In the genomic region with DNA sequence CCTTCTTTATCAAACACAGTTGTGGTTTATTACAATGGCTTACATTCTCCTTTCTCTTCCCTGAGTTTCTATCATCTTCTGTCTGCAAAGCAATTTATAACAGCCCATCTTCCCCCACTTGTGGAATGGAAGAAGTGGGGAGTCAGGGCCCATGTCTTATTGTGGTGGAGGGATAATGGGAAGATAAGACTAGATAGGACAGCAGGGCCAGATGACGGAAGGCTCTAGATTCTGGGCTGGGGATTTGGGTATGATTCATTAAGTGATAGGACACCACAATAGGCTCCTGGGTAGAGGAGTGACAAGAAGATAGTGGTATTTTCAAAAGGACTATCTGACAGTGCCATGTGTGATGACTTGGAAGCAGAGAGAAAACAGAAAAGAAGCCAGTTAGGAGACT, we compare ENCODE assay signal across 2 cellular contexts.
TF ChIP-seq lines count a peak whose summit lies in the region.

No MANE protein-coding gene starts in this region.

TF ChIP-seq in liver, 16 proteins besides CTCF, POLR2A, EP300 and RAD21:
- TF ChIP-seq, protein P1, sequence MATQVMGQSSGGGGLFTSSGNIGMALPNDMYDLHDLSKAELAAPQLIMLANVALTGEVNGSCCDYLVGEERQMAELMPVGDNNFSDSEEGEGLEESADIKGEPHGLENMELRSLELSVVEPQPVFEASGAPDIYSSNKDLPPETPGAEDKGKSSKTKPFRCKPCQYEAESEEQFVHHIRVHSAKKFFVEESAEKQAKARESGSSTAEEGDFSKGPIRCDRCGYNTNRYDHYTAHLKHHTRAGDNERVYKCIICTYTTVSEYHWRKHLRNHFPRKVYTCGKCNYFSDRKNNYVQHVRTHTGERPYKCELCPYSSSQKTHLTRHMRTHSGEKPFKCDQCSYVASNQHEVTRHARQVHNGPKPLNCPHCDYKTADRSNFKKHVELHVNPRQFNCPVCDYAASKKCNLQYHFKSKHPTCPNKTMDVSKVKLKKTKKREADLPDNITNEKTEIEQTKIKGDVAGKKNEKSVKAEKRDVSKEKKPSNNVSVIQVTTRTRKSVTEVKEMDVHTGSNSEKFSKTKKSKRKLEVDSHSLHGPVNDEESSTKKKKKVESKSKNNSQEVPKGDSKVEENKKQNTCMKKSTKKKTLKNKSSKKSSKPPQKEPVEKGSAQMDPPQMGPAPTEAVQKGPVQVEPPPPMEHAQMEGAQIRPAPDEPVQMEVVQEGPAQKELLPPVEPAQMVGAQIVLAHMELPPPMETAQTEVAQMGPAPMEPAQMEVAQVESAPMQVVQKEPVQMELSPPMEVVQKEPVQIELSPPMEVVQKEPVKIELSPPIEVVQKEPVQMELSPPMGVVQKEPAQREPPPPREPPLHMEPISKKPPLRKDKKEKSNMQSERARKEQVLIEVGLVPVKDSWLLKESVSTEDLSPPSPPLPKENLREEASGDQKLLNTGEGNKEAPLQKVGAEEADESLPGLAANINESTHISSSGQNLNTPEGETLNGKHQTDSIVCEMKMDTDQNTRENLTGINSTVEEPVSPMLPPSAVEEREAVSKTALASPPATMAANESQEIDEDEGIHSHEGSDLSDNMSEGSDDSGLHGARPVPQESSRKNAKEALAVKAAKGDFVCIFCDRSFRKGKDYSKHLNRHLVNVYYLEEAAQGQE (IDR thresholded peaks at IDR 0.05) = no peak
- peak; percentile 2 for TF ChIP-seq FOXA1 (IDR thresholded peaks at IDR 0.05)

TF ChIP-seq in HepG2, 621 proteins besides CTCF, POLR2A, EP300 and RAD21 (continued from another document):
- TF ChIP-seq CREM (IDR thresholded peaks at IDR 0.05) (no peak), CREM (CRISPR knock-in tag; IDR thresholded peaks at IDR 0.05) (no peak), ZNF326 (CRISPR knock-in tag; IDR thresholded peaks at IDR 0.05; ENCODE audit: borderline replicate concordance) (no peak), ATRX (CRISPR knock-in tag; IDR thresholded peaks at IDR 0.05; ENCODE audit: borderline replicate concordance) (no peak), ZNF598 (CRISPR knock-in tag; IDR thresholded peaks at IDR 0.05; ENCODE audit: borderline replicate concordance) (no peak), ZNF772 (CRISPR knock-in tag; IDR thresholded peaks at IDR 0.05) (no peak), ZBTB38 (CRISPR knock-in tag; IDR thresholded peaks at IDR 0.05) (no peak), KLF13 (CRISPR knock-in tag; IDR thresholded peaks at IDR 0.05) (no peak), ZNF180 (CRISPR knock-in tag; IDR thresholded peaks at IDR 0.05; ENCODE audit: borderline replicate concordance, low read depth) (no peak), MEIS1 (CRISPR knock-in tag; IDR thresholded peaks at IDR 0.05; ENCODE audit: borderline replicate concordance) (no peak)
- TF ChIP-seq, protein P2, sequence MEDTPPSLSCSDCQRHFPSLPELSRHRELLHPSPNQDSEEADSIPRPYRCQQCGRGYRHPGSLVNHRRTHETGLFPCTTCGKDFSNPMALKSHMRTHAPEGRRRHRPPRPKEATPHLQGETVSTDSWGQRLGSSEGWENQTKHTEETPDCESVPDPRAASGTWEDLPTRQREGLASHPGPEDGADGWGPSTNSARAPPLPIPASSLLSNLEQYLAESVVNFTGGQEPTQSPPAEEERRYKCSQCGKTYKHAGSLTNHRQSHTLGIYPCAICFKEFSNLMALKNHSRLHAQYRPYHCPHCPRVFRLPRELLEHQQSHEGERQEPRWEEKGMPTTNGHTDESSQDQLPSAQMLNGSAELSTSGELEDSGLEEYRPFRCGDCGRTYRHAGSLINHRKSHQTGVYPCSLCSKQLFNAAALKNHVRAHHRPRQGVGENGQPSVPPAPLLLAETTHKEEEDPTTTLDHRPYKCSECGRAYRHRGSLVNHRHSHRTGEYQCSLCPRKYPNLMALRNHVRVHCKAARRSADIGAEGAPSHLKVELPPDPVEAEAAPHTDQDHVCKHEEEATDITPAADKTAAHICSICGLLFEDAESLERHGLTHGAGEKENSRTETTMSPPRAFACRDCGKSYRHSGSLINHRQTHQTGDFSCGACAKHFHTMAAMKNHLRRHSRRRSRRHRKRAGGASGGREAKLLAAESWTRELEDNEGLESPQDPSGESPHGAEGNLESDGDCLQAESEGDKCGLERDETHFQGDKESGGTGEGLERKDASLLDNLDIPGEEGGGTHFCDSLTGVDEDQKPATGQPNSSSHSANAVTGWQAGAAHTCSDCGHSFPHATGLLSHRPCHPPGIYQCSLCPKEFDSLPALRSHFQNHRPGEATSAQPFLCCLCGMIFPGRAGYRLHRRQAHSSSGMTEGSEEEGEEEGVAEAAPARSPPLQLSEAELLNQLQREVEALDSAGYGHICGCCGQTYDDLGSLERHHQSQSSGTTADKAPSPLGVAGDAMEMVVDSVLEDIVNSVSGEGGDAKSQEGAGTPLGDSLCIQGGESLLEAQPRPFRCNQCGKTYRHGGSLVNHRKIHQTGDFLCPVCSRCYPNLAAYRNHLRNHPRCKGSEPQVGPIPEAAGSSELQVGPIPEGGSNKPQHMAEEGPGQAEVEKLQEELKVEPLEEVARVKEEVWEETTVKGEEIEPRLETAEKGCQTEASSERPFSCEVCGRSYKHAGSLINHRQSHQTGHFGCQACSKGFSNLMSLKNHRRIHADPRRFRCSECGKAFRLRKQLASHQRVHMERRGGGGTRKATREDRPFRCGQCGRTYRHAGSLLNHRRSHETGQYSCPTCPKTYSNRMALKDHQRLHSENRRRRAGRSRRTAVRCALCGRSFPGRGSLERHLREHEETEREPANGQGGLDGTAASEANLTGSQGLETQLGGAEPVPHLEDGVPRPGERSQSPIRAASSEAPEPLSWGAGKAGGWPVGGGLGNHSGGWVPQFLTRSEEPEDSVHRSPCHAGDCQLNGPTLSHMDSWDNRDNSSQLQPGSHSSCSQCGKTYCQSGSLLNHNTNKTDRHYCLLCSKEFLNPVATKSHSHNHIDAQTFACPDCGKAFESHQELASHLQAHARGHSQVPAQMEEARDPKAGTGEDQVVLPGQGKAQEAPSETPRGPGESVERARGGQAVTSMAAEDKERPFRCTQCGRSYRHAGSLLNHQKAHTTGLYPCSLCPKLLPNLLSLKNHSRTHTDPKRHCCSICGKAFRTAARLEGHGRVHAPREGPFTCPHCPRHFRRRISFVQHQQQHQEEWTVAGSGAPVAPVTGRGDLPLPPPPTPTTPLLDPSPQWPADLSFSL (CRISPR knock-in tag; IDR thresholded peaks at IDR 0.05) = no peak
- TF ChIP-seq, protein P3, sequence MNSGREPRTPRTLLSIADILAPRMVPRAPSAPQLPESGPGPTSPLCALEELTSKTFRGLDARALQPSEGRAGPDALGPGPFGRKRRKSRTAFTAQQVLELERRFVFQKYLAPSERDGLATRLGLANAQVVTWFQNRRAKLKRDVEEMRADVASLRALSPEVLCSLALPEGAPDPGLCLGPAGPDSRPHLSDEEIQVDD (CRISPR knock-in tag; IDR thresholded peaks at IDR 0.05; ENCODE audit: borderline replicate concordance) = no peak
- TF ChIP-seq, protein P4, sequence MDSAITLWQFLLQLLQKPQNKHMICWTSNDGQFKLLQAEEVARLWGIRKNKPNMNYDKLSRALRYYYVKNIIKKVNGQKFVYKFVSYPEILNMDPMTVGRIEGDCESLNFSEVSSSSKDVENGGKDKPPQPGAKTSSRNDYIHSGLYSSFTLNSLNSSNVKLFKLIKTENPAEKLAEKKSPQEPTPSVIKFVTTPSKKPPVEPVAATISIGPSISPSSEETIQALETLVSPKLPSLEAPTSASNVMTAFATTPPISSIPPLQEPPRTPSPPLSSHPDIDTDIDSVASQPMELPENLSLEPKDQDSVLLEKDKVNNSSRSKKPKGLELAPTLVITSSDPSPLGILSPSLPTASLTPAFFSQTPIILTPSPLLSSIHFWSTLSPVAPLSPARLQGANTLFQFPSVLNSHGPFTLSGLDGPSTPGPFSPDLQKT (CRISPR knock-in tag; IDR thresholded peaks at IDR 0.05; ENCODE audit: borderline replicate concordance) = no peak
- TF ChIP-seq, protein P5, sequence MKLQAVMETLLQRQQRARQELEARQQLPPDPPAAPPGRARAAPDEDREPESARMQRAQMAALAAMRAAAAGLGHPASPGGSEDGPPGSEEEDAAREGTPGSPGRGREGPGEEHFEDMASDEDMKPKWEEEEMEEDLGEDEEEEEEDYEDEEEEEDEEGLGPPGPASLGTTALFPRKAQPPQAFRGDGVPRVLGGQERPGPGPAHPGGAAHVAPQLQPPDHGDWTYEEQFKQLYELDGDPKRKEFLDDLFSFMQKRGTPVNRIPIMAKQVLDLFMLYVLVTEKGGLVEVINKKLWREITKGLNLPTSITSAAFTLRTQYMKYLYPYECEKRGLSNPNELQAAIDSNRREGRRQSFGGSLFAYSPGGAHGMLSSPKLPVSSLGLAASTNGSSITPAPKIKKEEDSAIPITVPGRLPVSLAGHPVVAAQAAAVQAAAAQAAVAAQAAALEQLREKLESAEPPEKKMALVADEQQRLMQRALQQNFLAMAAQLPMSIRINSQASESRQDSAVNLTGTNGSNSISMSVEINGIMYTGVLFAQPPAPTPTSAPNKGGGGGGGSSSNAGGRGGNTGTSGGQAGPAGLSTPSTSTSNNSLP (IDR thresholded peaks at IDR 0.05; ENCODE audit: low read depth, low read length) = no peak
- TF ChIP-seq, protein P6, sequence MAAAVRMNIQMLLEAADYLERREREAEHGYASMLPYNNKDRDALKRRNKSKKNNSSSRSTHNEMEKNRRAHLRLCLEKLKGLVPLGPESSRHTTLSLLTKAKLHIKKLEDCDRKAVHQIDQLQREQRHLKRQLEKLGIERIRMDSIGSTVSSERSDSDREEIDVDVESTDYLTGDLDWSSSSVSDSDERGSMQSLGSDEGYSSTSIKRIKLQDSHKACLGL (CRISPR knock-in tag; IDR thresholded peaks at IDR 0.05) = no peak
- TF ChIP-seq, protein P7, sequence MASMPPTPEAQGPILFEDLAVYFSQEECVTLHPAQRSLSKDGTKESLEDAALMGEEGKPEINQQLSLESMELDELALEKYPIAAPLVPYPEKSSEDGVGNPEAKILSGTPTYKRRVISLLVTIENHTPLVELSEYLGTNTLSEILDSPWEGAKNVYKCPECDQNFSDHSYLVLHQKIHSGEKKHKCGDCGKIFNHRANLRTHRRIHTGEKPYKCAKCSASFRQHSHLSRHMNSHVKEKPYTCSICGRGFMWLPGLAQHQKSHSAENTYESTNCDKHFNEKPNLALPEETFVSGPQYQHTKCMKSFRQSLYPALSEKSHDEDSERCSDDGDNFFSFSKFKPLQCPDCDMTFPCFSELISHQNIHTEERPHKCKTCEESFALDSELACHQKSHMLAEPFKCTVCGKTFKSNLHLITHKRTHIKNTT (CRISPR knock-in tag; IDR thresholded peaks at IDR 0.05) = no peak
- TF ChIP-seq, protein P8, sequence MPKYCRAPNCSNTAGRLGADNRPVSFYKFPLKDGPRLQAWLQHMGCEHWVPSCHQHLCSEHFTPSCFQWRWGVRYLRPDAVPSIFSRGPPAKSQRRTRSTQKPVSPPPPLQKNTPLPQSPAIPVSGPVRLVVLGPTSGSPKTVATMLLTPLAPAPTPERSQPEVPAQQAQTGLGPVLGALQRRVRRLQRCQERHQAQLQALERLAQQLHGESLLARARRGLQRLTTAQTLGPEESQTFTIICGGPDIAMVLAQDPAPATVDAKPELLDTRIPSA (CRISPR knock-in tag; IDR thresholded peaks at IDR 0.05; ENCODE audit: borderline replicate concordance) = no peak
- TF ChIP-seq, protein P9, sequence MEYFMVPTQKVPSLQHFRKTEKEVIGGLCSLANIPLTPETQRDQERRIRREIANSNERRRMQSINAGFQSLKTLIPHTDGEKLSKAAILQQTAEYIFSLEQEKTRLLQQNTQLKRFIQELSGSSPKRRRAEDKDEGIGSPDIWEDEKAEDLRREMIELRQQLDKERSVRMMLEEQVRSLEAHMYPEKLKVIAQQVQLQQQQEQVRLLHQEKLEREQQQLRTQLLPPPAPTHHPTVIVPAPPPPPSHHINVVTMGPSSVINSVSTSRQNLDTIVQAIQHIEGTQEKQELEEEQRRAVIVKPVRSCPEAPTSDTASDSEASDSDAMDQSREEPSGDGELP (IDR thresholded peaks at IDR 0.05; ENCODE audit: borderline replicate concordance, low read depth) = no peak
